Comparison of ENCODE assay signal across 20 cellular contexts in the genomic region with DNA sequence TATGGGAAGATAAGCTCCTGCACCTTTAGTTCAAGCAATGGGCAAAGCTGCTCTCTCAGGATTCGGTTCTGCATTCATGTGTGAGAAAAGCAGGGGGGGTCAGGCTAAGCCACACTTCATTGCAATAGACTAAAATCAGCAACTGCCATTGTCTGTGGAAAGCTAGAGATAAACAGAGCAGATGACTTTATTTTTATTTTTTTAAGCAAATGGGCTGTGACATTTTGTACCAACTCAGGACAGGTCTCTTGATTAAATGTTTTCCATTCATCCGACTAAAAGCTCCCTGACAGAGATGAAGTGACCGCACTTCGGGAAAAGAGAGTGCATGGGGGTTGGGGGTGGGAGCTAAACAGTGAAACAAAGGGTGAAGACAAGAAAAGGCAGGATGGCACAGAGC.
DNase-seq lines count a peak whose midpoint lies in the region; TF ChIP-seq lines count a peak whose summit lies in the region.
"Had no signal": no experiment of that assay in that cellular context is flagged by ENCODE, and none has a peak within 500 bp of the region (broad histone marks: within the 10 kb centered on the region; RNA-seq: fewer than 3 reads in every experiment).

No MANE protein-coding gene starts in this region.

- TF ChIP-seq CTCF in parathyroid adenoma (IDR thresholded peaks at IDR 0.05) (no peak), osteoblast (IDR thresholded peaks at IDR 0.05; ENCODE audit: extremely low read depth, low read depth, low read length) (no peak), sigmoid colon (IDR thresholded peaks at IDR 0.05) (no peak)

- intact Hi-C loops in sigmoid colon (cut with DNase I), result no loop called here

- DNase-seq in NCI-H1417 (lab: John Stamatoyannopoulos, UW) (peak in 2 of 3 experiments; percentile 30 to 80), NCI-H1417 treated with DMSO at 0.1 percent for 48 hours (lab: John Stamatoyannopoulos, UW) (no peak), NCI-H345 treated with DMSO at 0.1 percent for 48 hours (lab: John Stamatoyannopoulos, UW; ENCODE audit: unreplicated experiment) (peak; percentile 66), iPS-NIHi11 (ENCODE audit: low spot score) (peak; percentile 9), osteoblast (ENCODE audit: insufficient read length, low spot score, missing footprints) (no peak), sigmoid colon (no peak), cerebellum (ENCODE audit: low spot score) (no peak)
- DNase-seq: Caco-2; CD8-positive, alpha-beta T cell; HCEC 1CT; KBM-7; NCI-H1105 treated with DMSO at 0.1 percent for 48 hours; NCI-H1694; NCI-H2081 treated with DMSO at 0.1 percent for 48 hours; NCI-H526 treated with DMSO at 0.1 percent for 48 hours; SHP77 had no signal

- TF ChIP-seq EP300 in sigmoid colon (IDR thresholded peaks at IDR 0.05), result no peak

- H3K36me3 ChIP-seq in parathyroid adenoma (ENCODE audit: control insufficient read depth, insufficient read depth, low read length), result no peaks in the 10 kb centered on the region
- H3K36me3 ChIP-seq in osteoblast (ENCODE audit: insufficient read depth, low read length), result no peaks in the 10 kb centered on the region
- H3K36me3 ChIP-seq in sigmoid colon, result no peaks in the 10 kb centered on the region

- 71 to 75% methylated on average over 4 of the region's 4 CpGs for WGBS in sigmoid colon, 2 donors

- H4K20me1 ChIP-seq in osteoblast (ENCODE audit: insufficient read depth, low read length), result no peaks in the 10 kb centered on the region

- H3K79me2 ChIP-seq in parathyroid adenoma (no peaks in the 10 kb centered on the region), osteoblast (ENCODE audit: insufficient read depth, low read length) (no peaks in the 10 kb centered on the region)

- H2AFZ ChIP-seq in parathyroid adenoma, result no peak overlapping the region
- no peak overlapping the region for H2AFZ ChIP-seq in osteoblast (ENCODE audit: low read length)

- peak overlapping the region; percentile 39 for H3K4me3 ChIP-seq in parathyroid adenoma (ENCODE audit: low read depth, low read length)
- no peak overlapping the region for H3K4me3 ChIP-seq in osteoblast (ENCODE audit: insufficient read depth, low read length)
- no peak overlapping the region for H3K4me3 ChIP-seq in sigmoid colon

- H3K4me2 ChIP-seq in parathyroid adenoma (ENCODE audit: low read length), result peak overlapping the region; percentile 66
- no peak overlapping the region for H3K4me2 ChIP-seq in osteoblast (ENCODE audit: insufficient read depth, low read length)

- H3K9me3 ChIP-seq in parathyroid adenoma (ENCODE audit: control insufficient read depth, low read length) (no peaks in the 10 kb centered on the region), osteoblast (ENCODE audit: low read depth, low read length) (no peaks in the 10 kb centered on the region), sigmoid colon (no peaks in the 10 kb centered on the region)
- H3K9me3 ChIP-seq: Caco-2 had no signal

- H3K9ac ChIP-seq in parathyroid adenoma, result no peak overlapping the region

- H3K4me1 ChIP-seq in parathyroid adenoma, result no peaks in the 10 kb centered on the region
- H3K4me1 ChIP-seq in osteoblast (ENCODE audit: insufficient read depth, low read length), result peaks cover 25% of the 10 kb centered on the region
- no peaks in the 10 kb centered on the region for H3K4me1 ChIP-seq in sigmoid colon
- H3K4me1 ChIP-seq: Caco-2 had no signal

- no peak for TF ChIP-seq POLR2A in sigmoid colon (IDR thresholded peaks at IDR 0.05)

- no peak overlapping the region for H3K27ac ChIP-seq in parathyroid adenoma
- H3K27ac ChIP-seq in osteoblast (ENCODE audit: low read depth, low read length), result no peak overlapping the region
- H3K27ac ChIP-seq in sigmoid colon, result no peak overlapping the region
- H3K27ac ChIP-seq: 22Rv1, C4-2B, RWPE1 had no signal

- H3K27me3 ChIP-seq in parathyroid adenoma (ENCODE audit: control insufficient read depth, insufficient read depth, low read length), result no peaks in the 10 kb centered on the region
- H3K27me3 ChIP-seq in osteoblast (ENCODE audit: insufficient read depth, low read length), result no peaks in the 10 kb centered on the region
- no peaks in the 10 kb centered on the region for H3K27me3 ChIP-seq in sigmoid colon

Comparison
In these comparisons a context has a peak if more than half of its experiments do, and no peak if none do; other contexts are left out.
1. DNase-seq: peak in NCI-H1417 (2 of 3), NCI-H345 treated with DMSO at 0.1 percent for 48 hours (single experiment) and iPS-NIHi11 (single experiment); none in NCI-H1417 treated with DMSO at 0.1 percent for 48 hours (single experiment), osteoblast (single experiment), sigmoid colon (single experiment) and cerebellum (single experiment).